ENCODE assay signal across 23 cellular contexts in the genomic region with DNA sequence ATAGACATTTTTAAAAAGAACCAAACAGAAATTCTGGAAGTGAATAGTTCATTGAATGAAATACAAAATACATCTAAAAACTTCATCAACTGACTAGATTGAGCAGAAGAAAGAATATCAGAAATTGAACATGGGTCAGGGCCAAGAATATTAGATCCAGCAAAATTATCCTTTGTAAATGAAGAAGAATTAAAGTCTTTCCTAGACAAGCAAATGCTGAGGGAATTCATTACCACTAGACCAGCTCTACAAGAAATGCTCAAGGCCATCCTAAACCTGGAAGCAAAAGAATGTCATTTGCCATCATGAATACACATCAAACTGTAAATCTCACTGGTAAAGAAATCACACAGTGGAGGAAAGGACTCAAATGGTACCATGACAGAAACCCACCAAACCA.
DNase-seq lines count a peak whose midpoint lies in the region; ATAC-seq, FAIRE-seq and TF ChIP-seq lines count a peak whose summit lies in the region.
"Had no signal": no experiment of that assay in that cellular context is flagged by ENCODE, and none has a peak within 500 bp of the region (broad histone marks: within the 10 kb centered on the region; RNA-seq: fewer than 3 reads in every experiment).

No MANE protein-coding gene starts in this region.

- no peak for DNase-seq in activated naive CD4-positive, alpha-beta T cell treated with anti-CD3 and anti-CD28 coated beads for 36 hours
- DNase-seq in OCI-M1 (lab: John Stamatoyannopoulos, UW) (peak; percentile 16), small intestine (no peak), NCI-H510A (lab: John Stamatoyannopoulos, UW) (no peak)
- DNase-seq: AML-193; Caco-2; Calu3; CD4-positive, alpha-beta T cell; CD8-positive, alpha-beta T cell; DMS79 treated with DMSO at 0.1 percent for 48 hours; GF-D8 had no signal

- H3K4me3 Mint-ChIP-seq in activated naive CD4-positive, alpha-beta T cell treated with anti-CD3 and anti-CD28 coated beads, Interleukin-2, amount 50 U/mL, for 24 hours = no peak overlapping the region
- no peak overlapping the region for H3K4me3 Mint-ChIP-seq in activated naive CD4-positive, alpha-beta T cell treated with anti-CD3 and anti-CD28 coated beads for 36 hours
- H3K4me3 Mint-ChIP-seq: B cell; CD4-positive, alpha-beta T cell; CD8-positive, alpha-beta T cell had no signal

- peak overlapping the region; percentile 27 for H3K27ac Mint-ChIP-seq in activated naive CD4-positive, alpha-beta T cell treated with anti-CD3 and anti-CD28 coated beads, Interleukin-2, amount 50 U/mL, for 24 hours
- no peak overlapping the region for H3K27ac Mint-ChIP-seq in activated naive CD4-positive, alpha-beta T cell treated with anti-CD3 and anti-CD28 coated beads for 36 hours
- H3K27ac Mint-ChIP-seq: B cell; CD4-positive, alpha-beta T cell; CD8-positive, alpha-beta T cell had no signal

- H3K36me3 ChIP-seq in HEK293 (ENCODE audit: control insufficient read depth in 2 of 2, insufficient read depth in 1 of 2, low read length in 2 of 2) (no peaks in the 10 kb centered on the region), small intestine (ENCODE audit: control insufficient read depth in 2 of 2, insufficient read depth in 2 of 2, low read length in 2 of 2) (no peaks in the 10 kb centered on the region)

- peaks cover 28% of the 10 kb centered on the region for H3K9me3 Mint-ChIP-seq in activated naive CD4-positive, alpha-beta T cell treated with anti-CD3 and anti-CD28 coated beads, Interleukin-2, amount 50 U/mL, for 24 hours
- H3K9me3 Mint-ChIP-seq in activated naive CD4-positive, alpha-beta T cell treated with anti-CD3 and anti-CD28 coated beads for 36 hours = peaks cover 29% of the 10 kb centered on the region

- peaks cover 40% of the 10 kb centered on the region for H3K36me3 Mint-ChIP-seq in activated naive CD4-positive, alpha-beta T cell treated with anti-CD3 and anti-CD28 coated beads, Interleukin-2, amount 50 U/mL, for 24 hours
- H3K36me3 Mint-ChIP-seq in activated naive CD4-positive, alpha-beta T cell treated with anti-CD3 and anti-CD28 coated beads for 36 hours (ENCODE audit: low read depth) = peaks cover 9% of the 10 kb centered on the region

- H3K27me3 ChIP-seq in small intestine (ENCODE audit: control insufficient read depth in 2 of 2, insufficient read depth in 2 of 2, low read length in 2 of 2) = no peaks in the 10 kb centered on the region
- H3K27me3 ChIP-seq: BLaER1 treated with 17β-estradiol and CSF1 and Interleukin-3, amounts not matched to agents 10 nM and 100 nM had no signal

- no peaks in the 10 kb centered on the region for H3K27me3 Mint-ChIP-seq in activated naive CD4-positive, alpha-beta T cell treated with anti-CD3 and anti-CD28 coated beads, Interleukin-2, amount 50 U/mL, for 24 hours
- H3K27me3 Mint-ChIP-seq in activated naive CD4-positive, alpha-beta T cell treated with anti-CD3 and anti-CD28 coated beads for 36 hours (ENCODE audit: low read depth) = no peaks in the 10 kb centered on the region
- H3K27me3 Mint-ChIP-seq: B cell; CD4-positive, alpha-beta T cell had no signal

- POLR2A ChIA-PET in HEK293 (lab: Yijun Ruan, JAX) = no interaction called here

- peak; percentile 59 for FAIRE-seq in small intestine (lab: Jason Lieb, UNC)
- FAIRE-seq: A549, D721Med, G401.6, GM12891, GM19239 had no signal

- H3K4me3 ChIP-seq in HEK293 (ENCODE audit: low read depth, low read length) = no peak overlapping the region
- H3K4me3 ChIP-seq in small intestine (ENCODE audit: low read depth in 1 of 2, low read length in 2 of 2) = no peak overlapping the region
- H3K4me3 ChIP-seq: A549; BLaER1 treated with 17β-estradiol and CSF1 and Interleukin-3, amounts not matched to agents 10 nM and 100 nM had no signal

- intact Hi-C loops in activated naive CD4-positive, alpha-beta T cell treated with anti-CD3 and anti-CD28 coated beads for 36 hours (cut with micrococcal nuclease) = no loop called here

- no peak for ATAC-seq in GM21447 (IDR thresholded peaks at IDR 0.05; ENCODE audit: unreplicated experiment)
- ATAC-seq: A549; CD8-positive, alpha-beta T cell had no signal

- H3K4me1 Mint-ChIP-seq in activated naive CD4-positive, alpha-beta T cell treated with anti-CD3 and anti-CD28 coated beads, Interleukin-2, amount 50 U/mL, for 24 hours = peaks cover 5% of the 10 kb centered on the region
- no peaks in the 10 kb centered on the region for H3K4me1 Mint-ChIP-seq in activated naive CD4-positive, alpha-beta T cell treated with anti-CD3 and anti-CD28 coated beads for 36 hours (ENCODE audit: low read depth)

- H3K9me3 ChIP-seq in HEK293 (ENCODE audit: control insufficient read depth, insufficient read depth, low read depth, low read length) (no peaks in the 10 kb centered on the region), small intestine (ENCODE audit: control insufficient read depth, low read depth) (no peaks in the 10 kb centered on the region)
- H3K9me3 ChIP-seq: A549 had no signal

- CTCF ChIA-PET in activated naive CD4-positive, alpha-beta T cell treated with anti-CD3 and anti-CD28 coated beads for 36 hours (lab: Charles Lee) = no interaction called here
- CTCF ChIA-PET in HEK293 (lab: Yijun Ruan, JAX) = no interaction called here

- no peak overlapping the region for H3K27ac ChIP-seq in HEK293 (ENCODE audit: extremely low read depth, low read depth, low read length)
- H3K27ac ChIP-seq in small intestine (ENCODE audit: low read depth in 1 of 2, low read length in 1 of 2) = no peak overlapping the region
- H3K27ac ChIP-seq: 22Rv1; A549; BLaER1 treated with 17β-estradiol and CSF1 and Interleukin-3, amounts not matched to agents 10 nM and 100 nM; C4-2B had no signal

- H3K4me1 ChIP-seq in HEK293 (ENCODE audit: control insufficient read depth, insufficient read depth, low read length) (no peaks in the 10 kb centered on the region), small intestine (ENCODE audit: control insufficient read depth in 2 of 2, insufficient read depth in 1 of 2, low read depth in 1 of 2, low read length in 1 of 2) (no peaks in the 10 kb centered on the region)
- H3K4me1 ChIP-seq: A549, Caco-2 had no signal

- TF ChIP-seq CTCF in HEK293 (tag by site-specific recombination; IDR thresholded peaks at IDR 0.05) = no peak

TF ChIP-seq in HEK293, 187 proteins besides CTCF, POLR2A, EP300 and RAD21:
- TF ChIP-seq GLI4 (tag by site-specific recombination; IDR thresholded peaks at IDR 0.05) = no peak
- no peak for TF ChIP-seq ZNF555 (tag by site-specific recombination; conservative IDR thresholded peaks at IDR 0.05)
- peak; percentile 50; the same call in 1 of the 2 replicates for TF ChIP-seq TRIM28 (IDR thresholded peaks at IDR 0.05; ENCODE audit: borderline replicate concordance, low read length)
- peak; percentile 93 for TF ChIP-seq SETDB1 (IDR thresholded peaks at IDR 0.05; ENCODE audit: insufficient read length, low read length)
